In genomic region chr7:129053938-129054437, GRCh38 we compare ENCODE assay signal across 8 cellular contexts. TPM values are rescaled to one million over a fixed set of nuclear protein-coding genes. Genes with fewer than 3 reads are reported as not detected.
A peak's percentile ranks its signal among the peaks of the same experiment; 100 is the strongest.
DNase-seq lines count a peak whose midpoint lies in the region; ATAC-seq and TF ChIP-seq lines count a peak whose summit lies in the region.

No MANE protein-coding gene starts in this region.

- peak overlapping the region; percentile 91 to 99 (median 96) for H3K4me3 Mint-ChIP-seq in CD8-positive, alpha-beta memory T cell
- peak overlapping the region; percentile 96 to 100 (median 99) for H3K4me3 Mint-ChIP-seq in IgD-negative memory B cell

- peak in 1 of 4 donors; percentile 2 for ATAC-seq in right lobe of liver
- no peak for ATAC-seq in GM19035 (IDR thresholded peaks at IDR 0.05; ENCODE audit: unreplicated experiment)
- no peak for ATAC-seq in HG03025 (IDR thresholded peaks at IDR 0.05; ENCODE audit: low FRiP score, unreplicated experiment)

- POLR2A ChIA-PET in CD8-positive, alpha-beta memory T cell (lab: Charles Lee), result interaction anchor here (0.9 kb wide), 1 partner anchor 12 kb away, joined by 3 read pairs; no protein-coding TSS in a partner anchor

- H3K36me3 ChIP-seq in CD8-positive, alpha-beta memory T cell (ENCODE audit: insufficient read depth, low read length), result no peaks in the 10 kb centered on the region
- H3K36me3 ChIP-seq in right lobe of liver (no peaks in the 10 kb centered on the region), transverse colon (no peaks in the 10 kb centered on the region)

- no peak for TF ChIP-seq POLR2A in right lobe of liver (IDR thresholded peaks at IDR 0.05)
- no peak for TF ChIP-seq POLR2A in transverse colon (IDR thresholded peaks at IDR 0.05)

- H3K27me3 ChIP-seq in CD8-positive, alpha-beta memory T cell (ENCODE audit: insufficient read depth, low read length, poor library complexity, severe bottlenecking), result no peaks in the 10 kb centered on the region
- H3K27me3 ChIP-seq in right lobe of liver (no peaks in the 10 kb centered on the region), transverse colon (no peaks in the 10 kb centered on the region)

- TF ChIP-seq CTCF in astrocyte of the spinal cord (IDR thresholded peaks at IDR 0.05; ENCODE audit: low read depth, low read length), result no peak
- no peak for TF ChIP-seq CTCF in right lobe of liver (IDR thresholded peaks at IDR 0.05)
- no peak for TF ChIP-seq CTCF in transverse colon (IDR thresholded peaks at IDR 0.05)

- intact Hi-C loops in right lobe of liver (cut with DNase I) (no loop called here), transverse colon (cut with DNase I; ENCODE audit: low total_unique reads) (no loop called here)

- H3K36me3 Mint-ChIP-seq in CD8-positive, alpha-beta memory T cell, result peaks cover 5 to 42% (median 8%) of the 10 kb centered on the region in 3 donors
- H3K36me3 Mint-ChIP-seq in IgD-negative memory B cell, result peaks cover 5% of the 10 kb centered on the region

- peaks cover 40 to 55% (median 54%) of the 10 kb centered on the region in 3 donors for H3K4me1 Mint-ChIP-seq in CD8-positive, alpha-beta memory T cell
- H3K4me1 Mint-ChIP-seq in IgD-negative memory B cell, result peaks cover 24 to 32% (median 30%) of the 10 kb centered on the region in 3 donors

- peak overlapping the region; percentile 90 to 100 (median 99) for H3K27ac Mint-ChIP-seq in CD8-positive, alpha-beta memory T cell
- H3K27ac Mint-ChIP-seq in IgD-negative memory B cell, result peak overlapping the region; percentile 95 to 100 (median 99)

- CTCF ChIA-PET in CD8-positive, alpha-beta memory T cell (lab: Charles Lee), result interaction anchor here (1.9 kb wide), 1 partner anchor 38 kb away, joined by 7 read pairs; no protein-coding TSS in a partner anchor

- H3K9me3 Mint-ChIP-seq in CD8-positive, alpha-beta memory T cell, result no peaks in the 10 kb centered on the region
- no peaks in the 10 kb centered on the region for H3K9me3 Mint-ChIP-seq in IgD-negative memory B cell

- H3K9me3 ChIP-seq in CD8-positive, alpha-beta memory T cell (ENCODE audit: low read length), result no peaks in the 10 kb centered on the region
- no peaks in the 10 kb centered on the region for H3K9me3 ChIP-seq in right lobe of liver
- H3K9me3 ChIP-seq in transverse colon, result no peaks in the 10 kb centered on the region

- DNase-seq in CD8-positive, alpha-beta memory T cell, result no peak
- peak; percentile 31 for DNase-seq in astrocyte of the spinal cord (ENCODE audit: low read depth, low spot score)
- DNase-seq in right lobe of liver, result no peak
- DNase-seq in transverse colon, result no peak
- DNase-seq in cortex of kidney (lab: John Stamatoyannopoulos, UW), result no peak

- in situ Hi-C loops in astrocyte of the spinal cord (cut with HindIII; ENCODE audit: low sequenced_read_pairs) (no loop called here), transverse colon (cut with MboI; ENCODE audit: low pct_ligation_motif_present in 1 of 4, low pct_unique_long_range_greater_than_20kb in 1 of 4, low sequenced_read_pairs in 3 of 4) (no loop called here)

- H3K4me1 ChIP-seq in CD8-positive, alpha-beta memory T cell (ENCODE audit: insufficient read depth, low read length), result peaks cover 31% of the 10 kb centered on the region
- H3K4me1 ChIP-seq in right lobe of liver, result peaks cover 0 to 35% (median 17%) of the 10 kb centered on the region in 4 donors
- H3K4me1 ChIP-seq in transverse colon, result peaks cover 9 to 36% (median 21%) of the 10 kb centered on the region in 4 donors

- 0% methylated on average over 10 of the region's 10 CpGs for WGBS in right lobe of liver (ENCODE audit: insufficient coverage, low coverage, low lambda C conversion rate, missing lambda C conversion rate)
- 0% methylated on average over 10 of the region's 10 CpGs; no CpG with 5 or more reads in 1 of the 2 donors for WGBS in transverse colon (ENCODE audit: low coverage in 1 of 2), 2 donors

- peaks cover 3 to 7% of the 10 kb centered on the region in 2 donors for H3K27me3 Mint-ChIP-seq in CD8-positive, alpha-beta memory T cell
- H3K27me3 Mint-ChIP-seq in IgD-negative memory B cell, result no peaks in the 10 kb centered on the region

- no peak for TF ChIP-seq EP300 in transverse colon (IDR thresholded peaks at IDR 0.05; ENCODE audit: low read depth)

- H3K4me3 ChIP-seq in CD8-positive, alpha-beta memory T cell (ENCODE audit: low read length), result peak overlapping the region; percentile 90
- peak overlapping the region; percentile 79 for H3K4me3 ChIP-seq in astrocyte of the spinal cord (ENCODE audit: low read depth, low read length)
- H3K4me3 ChIP-seq in right lobe of liver, result peak overlapping the region; percentile 88 to 95 (median 94)
- peak overlapping the region; percentile 60 to 98 (median 86) for H3K4me3 ChIP-seq in transverse colon

- H3K27ac ChIP-seq in CD8-positive, alpha-beta memory T cell (ENCODE audit: low read depth, low read length), result peak overlapping the region; percentile 97
- H3K27ac ChIP-seq in right lobe of liver (peak overlapping the region; percentile 96 to 99 (median 97)), transverse colon (peak overlapping the region; percentile 92 to 99 (median 96))

RNA-seq across cellular contexts. Expression of gene TNPO3, which starts 0.9 kb away (rescaled TPM):
- total RNA-seq in CD8-positive, alpha-beta memory T cell, result 10 to 100 TPM; 80.5 to 82.1 TPM
- 43.1 TPM for polyA plus RNA-seq in CD8-positive, alpha-beta memory T cell
- 36.7 TPM for polyA plus RNA-seq in IgD-negative memory B cell
- total RNA-seq in right lobe of liver (10 to 100 TPM; 15.2 to 30.2 (median 22.2) TPM), transverse colon (10 to 100 TPM; 29.9 to 41.6 (median 37.8) TPM)
